ENCODE assay signal across 9 cellular contexts in the genomic region with DNA sequence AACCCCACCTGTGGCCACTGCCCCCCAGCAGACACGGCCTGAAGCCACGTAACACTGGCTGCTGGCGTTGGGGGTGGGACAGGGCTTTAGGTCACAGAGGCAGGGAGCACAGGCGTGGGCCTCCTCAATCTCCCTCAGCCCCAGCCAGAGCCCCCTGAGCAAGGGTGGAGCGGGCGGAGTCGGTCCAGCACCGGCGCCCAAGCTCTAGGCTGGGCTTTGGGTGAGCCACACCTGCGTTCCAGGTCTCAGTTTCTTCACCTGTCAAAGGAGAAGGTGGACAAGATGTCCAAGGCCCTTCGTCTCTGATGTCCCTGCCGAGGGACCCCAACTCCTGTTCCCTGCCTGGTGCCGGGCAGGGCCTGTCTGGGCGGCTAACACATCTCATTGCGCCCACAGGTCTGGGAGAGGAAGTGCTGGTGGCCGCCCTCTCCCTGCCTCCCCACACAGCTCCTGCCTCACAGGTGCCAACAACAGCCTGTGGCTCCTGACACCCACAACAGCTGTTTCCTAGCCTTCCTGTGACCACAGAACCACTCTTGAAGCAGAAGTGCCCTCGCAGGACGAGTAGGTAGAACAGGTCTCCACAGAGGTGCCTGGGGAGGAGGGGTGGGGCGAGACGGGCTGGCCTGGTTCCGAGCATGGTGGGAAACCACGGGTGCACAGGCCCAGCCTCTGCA. TPM values are rescaled to one million over a fixed set of nuclear protein-coding genes. Genes with fewer than 3 reads are reported as not detected.
DNase-seq lines count a peak whose midpoint lies in the region; ATAC-seq and TF ChIP-seq lines count a peak whose summit lies in the region.
"Had no signal": no experiment of that assay in that cellular context is flagged by ENCODE, and none has a peak within 500 bp of the region (broad histone marks: within the 10 kb centered on the region; RNA-seq: fewer than 3 reads in every experiment).

No MANE protein-coding gene starts in this region.

- H3K27ac Mint-ChIP-seq in activated CD4-positive, alpha-beta T cell treated with anti-CD3 and anti-CD28 coated beads, Interleukin-2, amount 10 ng/mL, durations not matched to agents 7 days and 5 days = peak overlapping the region; percentile 50
- H3K27ac Mint-ChIP-seq in activated CD4-positive, alpha-beta T cell treated with anti-CD3 and anti-CD28 coated beads, Interleukin-2, amount 10 ng/mL, durations not matched to agents 24 days and 14 days = no peak overlapping the region
- H3K27ac Mint-ChIP-seq in activated naive CD8-positive, alpha-beta T cell treated with anti-CD3 and anti-CD28 coated beads for 36 hours = no peak overlapping the region
- H3K27ac Mint-ChIP-seq in stimulated activated effector memory CD8-positive, alpha-beta T cell treated with anti-CD3 and anti-CD28 coated beads, Interleukin-12 subunit alpha, Interleukin-12 subunit beta, amount 100 ng/mL, for 72 hours = peak overlapping the region; percentile 80

- H3K4me1 Mint-ChIP-seq in activated CD4-positive, alpha-beta T cell treated with anti-CD3 and anti-CD28 coated beads, Interleukin-2, amount 10 ng/mL, durations not matched to agents 7 days and 5 days = peaks cover 20% of the 10 kb centered on the region
- H3K4me1 Mint-ChIP-seq in activated CD4-positive, alpha-beta T cell treated with anti-CD3 and anti-CD28 coated beads, Interleukin-2, amount 10 ng/mL, durations not matched to agents 24 days and 14 days = peaks cover 12% of the 10 kb centered on the region
- peaks cover 25% of the 10 kb centered on the region for H3K4me1 Mint-ChIP-seq in activated naive CD8-positive, alpha-beta T cell treated with anti-CD3 and anti-CD28 coated beads for 36 hours
- H3K4me1 Mint-ChIP-seq in stimulated activated effector memory CD8-positive, alpha-beta T cell treated with anti-CD3 and anti-CD28 coated beads, Interleukin-12 subunit alpha, Interleukin-12 subunit beta, amount 100 ng/mL, for 72 hours = peaks cover 33% of the 10 kb centered on the region

- DNase-seq in activated CD4-positive, alpha-beta T cell treated with anti-CD3 and anti-CD28 coated beads, Interleukin-2, amount 10 ng/mL, durations not matched to agents 7 days and 5 days = peak; percentile 66
- DNase-seq in activated CD4-positive, alpha-beta T cell treated with anti-CD3 and anti-CD28 coated beads, Interleukin-2, amount 10 ng/mL, durations not matched to agents 24 days and 14 days = no peak
- peak; percentile 19 for DNase-seq in activated naive CD8-positive, alpha-beta T cell treated with anti-CD3 and anti-CD28 coated beads for 36 hours
- DNase-seq in stimulated activated effector memory CD8-positive, alpha-beta T cell treated with anti-CD3 and anti-CD28 coated beads, Interleukin-12 subunit alpha, Interleukin-12 subunit beta, amount 100 ng/mL, for 72 hours (ENCODE audit: low spot score in 2 of 2) = no peak
- DNase-seq in A673 (ENCODE audit: low spot score) (no peak), SIG-M5 (lab: John Stamatoyannopoulos, UW) (no peak), glomerular visceral epithelial cell (ENCODE audit: extremely low spot score) (no peak)

- no peaks in the 10 kb centered on the region for H3K9me3 ChIP-seq in A673 (ENCODE audit: low read depth, low read length, poor library complexity, severe bottlenecking)

- H3K36me3 ChIP-seq in A673 (ENCODE audit: insufficient read depth, low read length, poor library complexity, severe bottlenecking) = peaks cover under 1% of the 10 kb centered on the region

- no peak overlapping the region for H3K4me3 ChIP-seq in A673 (ENCODE audit: low read depth, low read length, poor library complexity, severe bottlenecking)

- peaks cover 16% of the 10 kb centered on the region for H3K36me3 Mint-ChIP-seq in activated CD4-positive, alpha-beta T cell treated with anti-CD3 and anti-CD28 coated beads, Interleukin-2, amount 10 ng/mL, durations not matched to agents 7 days and 5 days (ENCODE audit: low read depth)
- peaks cover 25% of the 10 kb centered on the region for H3K36me3 Mint-ChIP-seq in activated CD4-positive, alpha-beta T cell treated with anti-CD3 and anti-CD28 coated beads, Interleukin-2, amount 10 ng/mL, durations not matched to agents 24 days and 14 days (ENCODE audit: low read depth)
- peaks cover 34% of the 10 kb centered on the region for H3K36me3 Mint-ChIP-seq in activated naive CD8-positive, alpha-beta T cell treated with anti-CD3 and anti-CD28 coated beads for 36 hours
- H3K36me3 Mint-ChIP-seq in stimulated activated effector memory CD8-positive, alpha-beta T cell treated with anti-CD3 and anti-CD28 coated beads, Interleukin-12 subunit alpha, Interleukin-12 subunit beta, amount 100 ng/mL, for 72 hours = peaks cover 5% of the 10 kb centered on the region

- H3K4me1 ChIP-seq in A673 (ENCODE audit: insufficient read depth, low read length, poor library complexity, severe bottlenecking) = no peaks in the 10 kb centered on the region

- intact Hi-C loops in activated CD4-positive, alpha-beta T cell treated with anti-CD3 and anti-CD28 coated beads, Interleukin-2, amount 10 ng/mL, durations not matched to agents 24 days and 14 days (cut with micrococcal nuclease) = no loop called here
- intact Hi-C loops in A673 (cut with micrococcal nuclease; ENCODE audit: unreplicated experiment) = no loop called here

- no peak overlapping the region for H3K4me3 Mint-ChIP-seq in activated CD4-positive, alpha-beta T cell treated with anti-CD3 and anti-CD28 coated beads, Interleukin-2, amount 10 ng/mL, durations not matched to agents 7 days and 5 days
- no peak overlapping the region for H3K4me3 Mint-ChIP-seq in activated CD4-positive, alpha-beta T cell treated with anti-CD3 and anti-CD28 coated beads, Interleukin-2, amount 10 ng/mL, durations not matched to agents 24 days and 14 days
- H3K4me3 Mint-ChIP-seq in activated naive CD8-positive, alpha-beta T cell treated with anti-CD3 and anti-CD28 coated beads for 36 hours = no peak overlapping the region
- peak overlapping the region; percentile 48 for H3K4me3 Mint-ChIP-seq in stimulated activated effector memory CD8-positive, alpha-beta T cell treated with anti-CD3 and anti-CD28 coated beads, Interleukin-12 subunit alpha, Interleukin-12 subunit beta, amount 100 ng/mL, for 72 hours

- BruUV-seq in A673 (replicated peaks; lab: Mats Ljungman, UMichigan) = no TSS peak

- no peaks in the 10 kb centered on the region for H3K27me3 Mint-ChIP-seq in activated CD4-positive, alpha-beta T cell treated with anti-CD3 and anti-CD28 coated beads, Interleukin-2, amount 10 ng/mL, durations not matched to agents 7 days and 5 days
- H3K27me3 Mint-ChIP-seq in activated CD4-positive, alpha-beta T cell treated with anti-CD3 and anti-CD28 coated beads, Interleukin-2, amount 10 ng/mL, durations not matched to agents 24 days and 14 days = no peaks in the 10 kb centered on the region
- H3K27me3 Mint-ChIP-seq in activated naive CD8-positive, alpha-beta T cell treated with anti-CD3 and anti-CD28 coated beads for 36 hours = no peaks in the 10 kb centered on the region

- H3K9me3 Mint-ChIP-seq in activated CD4-positive, alpha-beta T cell treated with anti-CD3 and anti-CD28 coated beads, Interleukin-2, amount 10 ng/mL, durations not matched to agents 7 days and 5 days = peaks cover 13% of the 10 kb centered on the region
- H3K9me3 Mint-ChIP-seq in activated CD4-positive, alpha-beta T cell treated with anti-CD3 and anti-CD28 coated beads, Interleukin-2, amount 10 ng/mL, durations not matched to agents 24 days and 14 days = peaks cover 6% of the 10 kb centered on the region
- H3K9me3 Mint-ChIP-seq in activated naive CD8-positive, alpha-beta T cell treated with anti-CD3 and anti-CD28 coated beads for 36 hours = peaks cover 8% of the 10 kb centered on the region
- peaks cover 5% of the 10 kb centered on the region for H3K9me3 Mint-ChIP-seq in stimulated activated effector memory CD8-positive, alpha-beta T cell treated with anti-CD3 and anti-CD28 coated beads, Interleukin-12 subunit alpha, Interleukin-12 subunit beta, amount 100 ng/mL, for 72 hours

- H3K27ac ChIP-seq in A673 (ENCODE audit: low read depth, low read length, poor library complexity, severe bottlenecking) = no peak overlapping the region

- POLR2A ChIA-PET in activated CD4-positive, alpha-beta T cell treated with anti-CD3 and anti-CD28 coated beads, Interleukin-2, amount 10 ng/mL, durations not matched to agents 7 days and 5 days (lab: Charles Lee) = no interaction called here
- POLR2A ChIA-PET in A673 (lab: Charles Lee; ENCODE audit: low non-redundant PET) = no interaction called here

- CTCF ChIA-PET in activated CD4-positive, alpha-beta T cell treated with anti-CD3 and anti-CD28 coated beads, Interleukin-2, amount 10 ng/mL, durations not matched to agents 7 days and 5 days (lab: Charles Lee) = interaction anchor here (2.0 kb wide), 1 partner anchor 11 kb away, joined by 7 read pairs; a partner anchor contains a TSS
- CTCF ChIA-PET in A673 (lab: Charles Lee) = no interaction called here

- H3K27me3 ChIP-seq in A673 (replicated peaks; ENCODE audit: insufficient read depth, low read depth, low read length, poor library complexity) = no peaks in the 10 kb centered on the region

- ATAC-seq in HG03097 (IDR thresholded peaks at IDR 0.05; ENCODE audit: low FRiP score, unreplicated experiment) = peak; percentile 57
- peak; percentile 70 for ATAC-seq in stimulated activated effector memory CD8-positive, alpha-beta T cell treated with anti-CD3 and anti-CD28 coated beads, Interleukin-12 subunit alpha, Interleukin-12 subunit beta, amount 100 ng/mL, for 72 hours

- TF ChIP-seq CTCF in A673 (conservative IDR thresholded peaks at IDR 0.05; ENCODE audit: low read depth, low read length) = no peak

RNA-seq across cellular contexts. Expression of a gene that starts 12.0 kb away (rescaled TPM):
- total RNA-seq in activated CD4-positive, alpha-beta T cell treated with anti-CD3 and anti-CD28 coated beads, Interleukin-2, amount 10 ng/mL, durations not matched to agents 7 days and 5 days = 1 to 10 TPM; 7.1 to 9.1 TPM
- total RNA-seq in activated CD4-positive, alpha-beta T cell treated with anti-CD3 and anti-CD28 coated beads, Interleukin-2, amount 10 ng/mL, durations not matched to agents 24 days and 14 days = 15.7 and 17.8 TPM in 2 replicates
- total RNA-seq in activated naive CD8-positive, alpha-beta T cell treated with anti-CD3 and anti-CD28 coated beads for 36 hours = 10 to 100 TPM; 10.3 to 10.4 TPM
- total RNA-seq in A673 (2021) = 9.6 and 12.4 TPM in 2 replicates

RNA-seq across cellular contexts. Expression of a gene that starts 40.6 kb away (rescaled TPM):
- total RNA-seq in activated CD4-positive, alpha-beta T cell treated with anti-CD3 and anti-CD28 coated beads, Interleukin-2, amount 10 ng/mL, durations not matched to agents 7 days and 5 days = not detected
- total RNA-seq in activated CD4-positive, alpha-beta T cell treated with anti-CD3 and anti-CD28 coated beads, Interleukin-2, amount 10 ng/mL, durations not matched to agents 24 days and 14 days = not detected in 2 replicates
- total RNA-seq in activated naive CD8-positive, alpha-beta T cell treated with anti-CD3 and anti-CD28 coated beads for 36 hours = not detected
- not detected in 2 replicates for total RNA-seq in A673 (2021)
- total RNA-seq: fibroblast of villous mesenchyme had no signal

RNA-seq across cellular contexts. Expression of a gene that starts 54.2 kb away (rescaled TPM):
- total RNA-seq in activated CD4-positive, alpha-beta T cell treated with anti-CD3 and anti-CD28 coated beads, Interleukin-2, amount 10 ng/mL, durations not matched to agents 7 days and 5 days = 10 to 100 TPM; 35.4 to 39.2 TPM
- 9.2 and 9.7 TPM in 2 replicates for total RNA-seq in activated CD4-positive, alpha-beta T cell treated with anti-CD3 and anti-CD28 coated beads, Interleukin-2, amount 10 ng/mL, durations not matched to agents 24 days and 14 days
- total RNA-seq in activated naive CD8-positive, alpha-beta T cell treated with anti-CD3 and anti-CD28 coated beads for 36 hours = 10 to 100 TPM; 14.5 to 14.8 TPM
- total RNA-seq in A673 (2021) = 0.26 TPM in 1 of 2 replicates, not detected in the other
- total RNA-seq: fibroblast of villous mesenchyme had no signal

Comparison
In these comparisons a context has a peak if more than half of its experiments do, and no peak if none do; other contexts are left out.
1. DNase-seq: peak in activated CD4-positive, alpha-beta T cell treated with anti-CD3 and anti-CD28 coated beads, Interleukin-2, amount 10 ng/mL, durations not matched to agents 7 days and 5 days (single experiment) and activated naive CD8-positive, alpha-beta T cell treated with anti-CD3 and anti-CD28 coated beads for 36 hours (single experiment); none in activated CD4-positive, alpha-beta T cell treated with anti-CD3 and anti-CD28 coated beads, Interleukin-2, amount 10 ng/mL, durations not matched to agents 24 days and 14 days (single experiment), stimulated activated effector memory CD8-positive, alpha-beta T cell treated with anti-CD3 and anti-CD28 coated beads, Interleukin-12 subunit alpha, Interleukin-12 subunit beta, amount 100 ng/mL, for 72 hours (0 of 2), A673 (single experiment), SIG-M5 (single experiment) and glomerular visceral epithelial cell (single experiment).
2. H3K27ac Mint-ChIP-seq: peak in activated CD4-positive, alpha-beta T cell treated with anti-CD3 and anti-CD28 coated beads, Interleukin-2, amount 10 ng/mL, durations not matched to agents 7 days and 5 days (single experiment) and stimulated activated effector memory CD8-positive, alpha-beta T cell treated with anti-CD3 and anti-CD28 coated beads, Interleukin-12 subunit alpha, Interleukin-12 subunit beta, amount 100 ng/mL, for 72 hours (single experiment); none in activated CD4-positive, alpha-beta T cell treated with anti-CD3 and anti-CD28 coated beads, Interleukin-2, amount 10 ng/mL, durations not matched to agents 24 days and 14 days (single experiment) and activated naive CD8-positive, alpha-beta T cell treated with anti-CD3 and anti-CD28 coated beads for 36 hours (single experiment).